In genomic region chr2:6576312-6576711, GRCh38 we compare ENCODE assay signal across 17 cellular contexts.
A peak's percentile ranks its signal among the peaks of the same experiment; 100 is the strongest.
DNase-seq lines count a peak whose midpoint lies in the region; ATAC-seq lines count a peak whose summit lies in the region.
"Had no signal": no experiment of that assay in that cellular context is flagged by ENCODE, and none has a peak within 500 bp of the region (broad histone marks: within the 10 kb centered on the region; RNA-seq: fewer than 3 reads in every experiment).

No MANE protein-coding gene starts in this region.

- in situ Hi-C loops in GM23248 (cut with MboI) = no loop called here

- H3K4me3 ChIP-seq in GM23248 (no peak overlapping the region), adipocyte (ENCODE audit: low read length) (no peak overlapping the region), SJCRH30 (no peak overlapping the region)
- H3K4me3 ChIP-seq: BLaER1 treated with 17β-estradiol and CSF1 and Interleukin-3, amounts not matched to agents 10 nM and 100 nM had no signal

- DNase-seq in GM23248 = peak; percentile 4
- peak; percentile 56 for DNase-seq in adipocyte (ENCODE audit: low read depth)
- peak; percentile 34 for DNase-seq in dedifferentiated amniotic fluid mesenchymal stem cell (ENCODE audit: extremely low spot score)
- DNase-seq in non-pigmented ciliary epithelial cell (ENCODE audit: low read depth) = peak; percentile 41
- no peak for DNase-seq in stimulated activated CD4-positive, alpha-beta T cell treated with anti-CD3 and anti-CD28 coated beads, Interleukin-15, amount 100 ng/mL, for 24 hours
- DNase-seq in SJCRH30 = no peak
- no peak for DNase-seq in SKM-1 (lab: John Stamatoyannopoulos, UW; ENCODE audit: unreplicated experiment)
- DNase-seq: CD8-positive, alpha-beta memory T cell; DMS79 treated with DMSO at 0.1 percent for 48 hours; GF-D8; Karpas-422; NCI-H187; NCI-H345; NCI-H69 had no signal

- H3K79me2 ChIP-seq in GM23248 (ENCODE audit: insufficient read depth) = no peaks in the 10 kb centered on the region

- no peaks in the 10 kb centered on the region for H3F3A ChIP-seq in GM23248 (ENCODE audit: insufficient read depth)

- no peaks in the 10 kb centered on the region for H3K27me3 ChIP-seq in GM23248 (replicated peaks; ENCODE audit: insufficient read depth)
- H3K27me3 ChIP-seq in adipocyte (replicated peaks; ENCODE audit: control insufficient read depth, insufficient read depth, low read length) = no peaks in the 10 kb centered on the region
- H3K27me3 ChIP-seq in SJCRH30 = no peaks in the 10 kb centered on the region
- H3K27me3 ChIP-seq: BLaER1 treated with 17β-estradiol and CSF1 and Interleukin-3, amounts not matched to agents 10 nM and 100 nM had no signal

- H2AFZ ChIP-seq in GM23248 = no peak overlapping the region

- no peaks in the 10 kb centered on the region; the same call in 1 of the 2 replicates for H4K20me1 ChIP-seq in GM23248 (ENCODE audit: insufficient read depth)
- H4K20me1 ChIP-seq: BLaER1 treated with 17β-estradiol and CSF1 and Interleukin-3, amounts not matched to agents 10 nM and 100 nM had no signal

- H3K36me3 ChIP-seq in GM23248 (ENCODE audit: low read depth) (no peaks in the 10 kb centered on the region), adipocyte (ENCODE audit: control insufficient read depth, insufficient read depth, low read length, severe bottlenecking) (no peaks in the 10 kb centered on the region), SJCRH30 (no peaks in the 10 kb centered on the region)
- H3K36me3 ChIP-seq: BLaER1 treated with 17β-estradiol and CSF1 and Interleukin-3, amounts not matched to agents 10 nM and 100 nM had no signal

- H3K4me1 ChIP-seq in GM23248 (ENCODE audit: insufficient read depth) = no peaks in the 10 kb centered on the region
- H3K4me1 ChIP-seq in adipocyte (ENCODE audit: control insufficient read depth, insufficient read depth, low read length) = no peaks in the 10 kb centered on the region
- peaks cover 6% of the 10 kb centered on the region for H3K4me1 ChIP-seq in SJCRH30

- H3K27ac ChIP-seq in GM23248 (no peak overlapping the region), SJCRH30 (no peak overlapping the region)
- H3K27ac ChIP-seq: BLaER1 treated with 17β-estradiol and CSF1 and Interleukin-3, amounts not matched to agents 10 nM and 100 nM; RWPE1 had no signal

- H3K9me2 ChIP-seq in GM23248 (ENCODE audit: insufficient read depth) = no peaks in the 10 kb centered on the region

- no peaks in the 10 kb centered on the region for H3K9me3 ChIP-seq in GM23248 (ENCODE audit: low read depth)
- no peaks in the 10 kb centered on the region for H3K9me3 ChIP-seq in adipocyte (ENCODE audit: control insufficient read depth, low read length)
- H3K9me3 ChIP-seq in SJCRH30 (replicated peaks) = no peaks in the 10 kb centered on the region
- H3K9me3 ChIP-seq: BLaER1 treated with 17β-estradiol and CSF1 and Interleukin-3, amounts not matched to agents 10 nM and 100 nM had no signal

- no peak for ATAC-seq in GM18502 (IDR thresholded peaks at IDR 0.05; ENCODE audit: poor library complexity, unreplicated experiment)

- WGBS in GM23248 (ENCODE audit: low coverage in 1 of 2, low lambda C conversion rate in 2 of 2, missing lambda C conversion rate in 2 of 2), 2 experiments = 18 to 26% methylated on average over 2 of the region's 2 CpGs

- no peak overlapping the region for H3K4me2 ChIP-seq in GM23248 (ENCODE audit: unreplicated experiment)
- H3K4me2 ChIP-seq: BLaER1 treated with 17β-estradiol and CSF1 and Interleukin-3, amounts not matched to agents 10 nM and 100 nM had no signal

- H3K9ac ChIP-seq in GM23248 (no peak overlapping the region), adipocyte (ENCODE audit: low read length) (no peak overlapping the region)
- H3K9ac ChIP-seq: BLaER1 treated with 17β-estradiol and CSF1 and Interleukin-3, amounts not matched to agents 10 nM and 100 nM had no signal

Comparison
In these comparisons a context has a peak if more than half of its experiments do, and no peak if none do; other contexts are left out.
1. DNase-seq: peak in GM23248 (single experiment), adipocyte (single experiment), dedifferentiated amniotic fluid mesenchymal stem cell (single experiment) and non-pigmented ciliary epithelial cell (single experiment); none in stimulated activated CD4-positive, alpha-beta T cell treated with anti-CD3 and anti-CD28 coated beads, Interleukin-15, amount 100 ng/mL, for 24 hours (single experiment), SJCRH30 (0 of 2) and SKM-1 (single experiment).